1 cellular context compared by ENCODE assay signal in genomic region chrX:24412637-24413363, GRCh38.
A peak's percentile ranks its signal among the peaks of the same experiment; 100 is the strongest.
TF ChIP-seq lines count a peak whose summit lies in the region.

No MANE protein-coding gene starts in this region.

TF ChIP-seq in HEK293, 187 proteins besides CTCF, POLR2A, EP300 and RAD21 (continued from another document):
- TF ChIP-seq, protein P1, sequence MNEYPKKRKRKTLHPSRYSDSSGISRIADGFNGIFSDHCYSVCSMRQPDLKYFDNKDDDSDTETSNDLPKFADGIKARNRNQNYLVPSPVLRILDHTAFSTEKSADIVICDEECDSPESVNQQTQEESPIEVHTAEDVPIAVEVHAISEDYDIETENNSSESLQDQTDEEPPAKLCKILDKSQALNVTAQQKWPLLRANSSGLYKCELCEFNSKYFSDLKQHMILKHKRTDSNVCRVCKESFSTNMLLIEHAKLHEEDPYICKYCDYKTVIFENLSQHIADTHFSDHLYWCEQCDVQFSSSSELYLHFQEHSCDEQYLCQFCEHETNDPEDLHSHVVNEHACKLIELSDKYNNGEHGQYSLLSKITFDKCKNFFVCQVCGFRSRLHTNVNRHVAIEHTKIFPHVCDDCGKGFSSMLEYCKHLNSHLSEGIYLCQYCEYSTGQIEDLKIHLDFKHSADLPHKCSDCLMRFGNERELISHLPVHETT (tag by site-specific recombination; IDR thresholded peaks at IDR 0.05): no peak
- TF ChIP-seq SCRT2 (tag by site-specific recombination; IDR thresholded peaks at IDR 0.05) (no peak), ZBTB11 (tag by site-specific recombination; conservative IDR thresholded peaks at IDR 0.05; ENCODE audit: low read depth) (no peak), ZNF654 (tag by site-specific recombination; IDR thresholded peaks at IDR 0.05; ENCODE audit: low read depth) (no peak), ZNF692 (tag by site-specific recombination; IDR thresholded peaks at IDR 0.05) (no peak), ZNF561 (tag by site-specific recombination; IDR thresholded peaks at IDR 0.05; ENCODE audit: borderline replicate concordance) (no peak), ZNF660 (tag by site-specific recombination; IDR thresholded peaks at IDR 0.05) (no peak), ZBTB48 (tag by site-specific recombination; IDR thresholded peaks at IDR 0.05) (no peak; the same call in 1 of the 2 replicates), ZNF302 (tag by site-specific recombination; IDR thresholded peaks at IDR 0.05; ENCODE audit: low read depth) (no peak), ZNF658 (tag by site-specific recombination; IDR thresholded peaks at IDR 0.05) (no peak), INSM2 (tag by site-specific recombination; IDR thresholded peaks at IDR 0.05) (no peak), IKZF3 (tag by site-specific recombination; IDR thresholded peaks at IDR 0.05) (no peak), ZNF292 (tag by site-specific recombination; IDR thresholded peaks at IDR 0.05; ENCODE audit: borderline replicate concordance, low read depth) (no peak), ZNF335 (tag by site-specific recombination; conservative IDR thresholded peaks at IDR 0.05) (peak; percentile 24; the same call in 1 of the 2 replicates), ZSCAN23 (tag by site-specific recombination; IDR thresholded peaks at IDR 0.05) (no peak), ATF2 (tag by site-specific recombination; IDR thresholded peaks at IDR 0.05; ENCODE audit: low read depth) (peak; percentile 58; the same call in 1 of the 2 replicates), SCRT1 (tag by site-specific recombination; IDR thresholded peaks at IDR 0.05; ENCODE audit: borderline replicate concordance) (no peak), ZNF202 (tag by site-specific recombination; IDR thresholded peaks at IDR 0.05; ENCODE audit: borderline replicate concordance) (no peak), TRIM28 (IDR thresholded peaks at IDR 0.05; ENCODE audit: borderline replicate concordance, low read length) (peak; percentile 92), FEZF1 (tag by site-specific recombination; IDR thresholded peaks at IDR 0.05) (peak; percentile 45; the same call in 1 of the 2 replicates), REPIN1 (tag by site-specific recombination; IDR thresholded peaks at IDR 0.05; ENCODE audit: low read depth) (no peak), ZNF16 (tag by site-specific recombination; IDR thresholded peaks at IDR 0.05; ENCODE audit: low read depth) (no peak), OSR2 (tag by site-specific recombination; IDR thresholded peaks at IDR 0.05) (peak; percentile 81), ZNF510 (tag by site-specific recombination; IDR thresholded peaks at IDR 0.05; ENCODE audit: insufficient replicate concordance) (peak; percentile 44), ZSCAN18 (tag by site-specific recombination; IDR thresholded peaks at IDR 0.05) (no peak), ZIC2 (tag by site-specific recombination; IDR thresholded peaks at IDR 0.05) (peak; percentile 69), ZNF394 (tag by site-specific recombination; IDR thresholded peaks at IDR 0.05; ENCODE audit: borderline replicate concordance) (no peak), ZNF350 (tag by site-specific recombination; IDR thresholded peaks at IDR 0.05) (no peak), ZNF148 (tag by site-specific recombination; IDR thresholded peaks at IDR 0.05; ENCODE audit: borderline replicate concordance) (no peak), ZNF571 (tag by site-specific recombination; IDR thresholded peaks at IDR 0.05) (no peak), ZNF391 (tag by site-specific recombination; IDR thresholded peaks at IDR 0.05; ENCODE audit: borderline replicate concordance, low read depth) (no peak), ZNF274 (IDR thresholded peaks at IDR 0.05; ENCODE audit: low read length) (no peak), ZNF274 (tag by site-specific recombination; IDR thresholded peaks at IDR 0.05; ENCODE audit: borderline replicate concordance) (no peak), KLF9 (tag by site-specific recombination; IDR thresholded peaks at IDR 0.05; ENCODE audit: low read depth) (no peak), GLI2 (tag by site-specific recombination; IDR thresholded peaks at IDR 0.05; ENCODE audit: borderline replicate concordance, low read depth) (no peak)
- TF ChIP-seq, protein P2, sequence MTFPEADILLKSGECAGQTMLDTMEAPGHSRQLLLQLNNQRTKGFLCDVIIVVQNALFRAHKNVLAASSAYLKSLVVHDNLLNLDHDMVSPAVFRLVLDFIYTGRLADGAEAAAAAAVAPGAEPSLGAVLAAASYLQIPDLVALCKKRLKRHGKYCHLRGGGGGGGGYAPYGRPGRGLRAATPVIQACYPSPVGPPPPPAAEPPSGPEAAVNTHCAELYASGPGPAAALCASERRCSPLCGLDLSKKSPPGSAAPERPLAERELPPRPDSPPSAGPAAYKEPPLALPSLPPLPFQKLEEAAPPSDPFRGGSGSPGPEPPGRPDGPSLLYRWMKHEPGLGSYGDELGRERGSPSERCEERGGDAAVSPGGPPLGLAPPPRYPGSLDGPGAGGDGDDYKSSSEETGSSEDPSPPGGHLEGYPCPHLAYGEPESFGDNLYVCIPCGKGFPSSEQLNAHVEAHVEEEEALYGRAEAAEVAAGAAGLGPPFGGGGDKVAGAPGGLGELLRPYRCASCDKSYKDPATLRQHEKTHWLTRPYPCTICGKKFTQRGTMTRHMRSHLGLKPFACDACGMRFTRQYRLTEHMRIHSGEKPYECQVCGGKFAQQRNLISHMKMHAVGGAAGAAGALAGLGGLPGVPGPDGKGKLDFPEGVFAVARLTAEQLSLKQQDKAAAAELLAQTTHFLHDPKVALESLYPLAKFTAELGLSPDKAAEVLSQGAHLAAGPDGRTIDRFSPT (tag by site-specific recombination; IDR thresholded peaks at IDR 0.05): no peak
- TF ChIP-seq, protein P3, sequence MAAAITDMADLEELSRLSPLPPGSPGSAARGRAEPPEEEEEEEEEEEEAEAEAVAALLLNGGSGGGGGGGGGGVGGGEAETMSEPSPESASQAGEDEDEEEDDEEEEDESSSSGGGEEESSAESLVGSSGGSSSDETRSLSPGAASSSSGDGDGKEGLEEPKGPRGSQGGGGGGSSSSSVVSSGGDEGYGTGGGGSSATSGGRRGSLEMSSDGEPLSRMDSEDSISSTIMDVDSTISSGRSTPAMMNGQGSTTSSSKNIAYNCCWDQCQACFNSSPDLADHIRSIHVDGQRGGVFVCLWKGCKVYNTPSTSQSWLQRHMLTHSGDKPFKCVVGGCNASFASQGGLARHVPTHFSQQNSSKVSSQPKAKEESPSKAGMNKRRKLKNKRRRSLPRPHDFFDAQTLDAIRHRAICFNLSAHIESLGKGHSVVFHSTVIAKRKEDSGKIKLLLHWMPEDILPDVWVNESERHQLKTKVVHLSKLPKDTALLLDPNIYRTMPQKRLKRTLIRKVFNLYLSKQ (tag by site-specific recombination; IDR thresholded peaks at IDR 0.05; ENCODE audit: borderline replicate concordance): no peak
- TF ChIP-seq, protein P4, sequence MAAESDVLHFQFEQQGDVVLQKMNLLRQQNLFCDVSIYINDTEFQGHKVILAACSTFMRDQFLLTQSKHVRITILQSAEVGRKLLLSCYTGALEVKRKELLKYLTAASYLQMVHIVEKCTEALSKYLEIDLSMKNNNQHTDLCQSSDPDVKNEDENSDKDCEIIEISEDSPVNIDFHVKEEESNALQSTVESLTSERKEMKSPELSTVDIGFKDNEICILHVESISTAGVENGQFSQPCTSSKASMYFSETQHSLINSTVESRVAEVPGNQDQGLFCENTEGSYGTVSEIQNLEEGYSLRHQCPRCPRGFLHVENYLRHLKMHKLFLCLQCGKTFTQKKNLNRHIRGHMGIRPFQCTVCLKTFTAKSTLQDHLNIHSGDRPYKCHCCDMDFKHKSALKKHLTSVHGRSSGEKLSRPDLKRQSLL (tag by site-specific recombination; IDR thresholded peaks at IDR 0.05): no peak
